Comparison of ENCODE assay signal across 27 cellular contexts in the genomic region with DNA sequence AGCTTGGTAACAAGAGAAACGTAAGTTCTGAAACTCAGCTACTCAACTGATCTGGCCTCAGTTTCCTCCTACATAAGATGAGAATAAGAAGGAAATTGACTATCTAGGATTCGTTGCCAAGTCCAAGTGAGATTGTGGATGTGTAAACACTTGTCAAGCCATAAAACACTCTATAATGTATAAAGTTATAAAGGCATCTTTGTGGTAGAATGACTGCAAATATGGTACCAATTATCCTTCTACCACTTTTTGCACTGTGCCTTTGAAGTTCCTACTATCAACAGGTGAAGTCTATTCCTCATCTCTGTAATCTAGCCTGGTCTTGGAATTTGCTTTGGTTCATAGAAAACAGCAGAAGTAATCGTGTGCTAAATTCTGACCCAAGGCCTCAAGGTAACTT.
"Had no signal": no experiment of that assay in that cellular context is flagged by ENCODE, and none has a peak within 500 bp of the region (broad histone marks: within the 10 kb centered on the region; RNA-seq: fewer than 3 reads in every experiment).

No MANE protein-coding gene starts in this region.

- H3K9me3 ChIP-seq: colonic mucosa, esophagus squamous epithelium, gastrocnemius medialis, heart left ventricle, left lung, lower lobe of right lung had no signal

- H3K4me3 ChIP-seq: colonic mucosa, esophagus squamous epithelium, gastrocnemius medialis, heart left ventricle, hepatocyte, left lung, lower lobe of right lung had no signal

- H3K27me3 Mint-ChIP-seq: dendritic cell treated with granulocyte-macrophage colony-stimulating factor and Interleukin-4, amounts not matched to agents 40 ng/mL and 50 ng/mL, for 4 days; naive B cell had no signal

- ATAC-seq: effector memory CD8-positive, alpha-beta T cell; esophagus mucosa; gastrocnemius medialis; heart left ventricle; left lung; left ventricle myocardium superior; lower lobe of right lung had no signal

- H3K27ac ChIP-seq: colonic mucosa, epithelial cell of prostate, esophagus squamous epithelium, gastrocnemius medialis, heart left ventricle, hepatocyte, left lung, lower lobe of right lung had no signal

- H3K27me3 ChIP-seq: colonic mucosa, esophagus squamous epithelium, gastrocnemius medialis, heart left ventricle, hepatocyte, left lung had no signal

- H3K36me3 Mint-ChIP-seq: immature natural killer cell, memory B cell, naive B cell had no signal

- H3K36me3 ChIP-seq: colonic mucosa, esophagus squamous epithelium, gastrocnemius medialis, heart left ventricle, left lung, lower lobe of right lung had no signal

- H3K4me3 Mint-ChIP-seq: dendritic cell treated with granulocyte-macrophage colony-stimulating factor and Interleukin-4, amounts not matched to agents 40 ng/mL and 50 ng/mL, for 4 days; effector memory CD8-positive, alpha-beta T cell; endodermal cell; immature natural killer cell; memory B cell; naive B cell had no signal

- H3K9me3 Mint-ChIP-seq: dendritic cell treated with granulocyte-macrophage colony-stimulating factor and Interleukin-4, amounts not matched to agents 40 ng/mL and 50 ng/mL, for 4 days; effector memory CD8-positive, alpha-beta T cell; endodermal cell; immature natural killer cell; memory B cell; naive B cell had no signal

- H3K4me1 ChIP-seq: colonic mucosa, lower lobe of right lung had no signal

- H3K27ac Mint-ChIP-seq: dendritic cell treated with granulocyte-macrophage colony-stimulating factor and Interleukin-4, amounts not matched to agents 40 ng/mL and 50 ng/mL, for 4 days; effector memory CD8-positive, alpha-beta T cell; endodermal cell; immature natural killer cell; memory B cell; naive B cell had no signal

- H3K4me1 Mint-ChIP-seq: immature natural killer cell had no signal

- FAIRE-seq: endometrium, kidney had no signal

- DNase-seq: cortex of kidney; effector CD8-positive, alpha-beta T cell; effector memory CD8-positive, alpha-beta T cell; endodermal cell; erythroblast; esophagus squamous epithelium; foreskin melanocyte; gastrocnemius medialis; heart left ventricle; hypothalamus; immature natural killer cell; islet precursor cell; kidney; kidney glomerular epithelial cell; left ventricle myocardium superior; lower lobe of right lung; mesendoderm; midbrain; naive B cell had no signal
